ENCODE assay signal across 20 cellular contexts in genomic region chr1:81151300-81151699, GRCh38.
"Had no signal": no experiment of that assay in that cellular context is flagged by ENCODE, and none has a peak within 500 bp of the region (broad histone marks: within the 10 kb centered on the region; RNA-seq: fewer than 3 reads in every experiment).

No MANE protein-coding gene starts in this region.

- H3K27ac ChIP-seq: esophagus squamous epithelium, thyroid gland had no signal

- H3K27me3 Mint-ChIP-seq: activated CD4-positive, alpha-beta memory T cell treated with anti-CD3 and anti-CD28 coated beads, Interleukin-2, amount 10 ng/mL, durations not matched to agents 7 days and 5 days; activated T-helper 17 cell treated with anti-CD3 and anti-CD28 coated beads, Interleukin-2, amount 50 U/mL, for 72 hours; dendritic cell treated with granulocyte-macrophage colony-stimulating factor and Interleukin-4, amounts not matched to agents 40 ng/mL and 50 ng/mL, for 4 days had no signal

- H3K27me3 ChIP-seq: esophagus squamous epithelium, thyroid gland had no signal

- ATAC-seq: activated T-helper 17 cell treated with anti-CD3 and anti-CD28 coated beads, Interleukin-2, amount 50 U/mL, for 72 hours; left colon had no signal

- H3K36me3 ChIP-seq: esophagus squamous epithelium, thyroid gland had no signal

- H3K4me1 Mint-ChIP-seq: activated CD4-positive, alpha-beta memory T cell treated with anti-CD3 and anti-CD28 coated beads, Interleukin-2, amount 10 ng/mL, durations not matched to agents 7 days and 5 days; activated T-helper 17 cell treated with anti-CD3 and anti-CD28 coated beads, Interleukin-2, amount 50 U/mL, for 72 hours had no signal

- DNase-seq: activated CD4-positive, alpha-beta memory T cell treated with anti-CD3 and anti-CD28 coated beads, Interleukin-2, amount 10 ng/mL, durations not matched to agents 7 days and 5 days; activated CD4-positive, alpha-beta T cell treated with anti-CD3 and anti-CD28 coated beads for 48 hours; activated CD4-positive, CD25-positive, alpha-beta regulatory T cell; activated naive CD4-positive, alpha-beta T cell; activated T-cell treated with anti-CD3 and anti-CD28 coated beads, Interleukin-2, amount 50 U/mL, for 1 hour; anterior cingulate cortex; effector CD8-positive, alpha-beta T cell; esophagus squamous epithelium; foreskin melanocyte; glutamatergic neuron; hippocampal formation; left colon; midbrain; stimulated activated CD4-positive, alpha-beta T cell treated with anti-CD3 and anti-CD28 coated beads, Interleukin-2, amount 100 ng/mL, for 24 hours; stimulated activated naive CD4-positive, alpha-beta T cell treated with Interleukin-2 at 50 U/mL for 16 hours; T-helper 9 cell; thyroid gland had no signal

- H3K4me3 ChIP-seq: esophagus squamous epithelium, thyroid gland had no signal

- H3K4me3 Mint-ChIP-seq: activated CD4-positive, alpha-beta memory T cell treated with anti-CD3 and anti-CD28 coated beads, Interleukin-2, amount 10 ng/mL, durations not matched to agents 7 days and 5 days; activated T-helper 17 cell treated with anti-CD3 and anti-CD28 coated beads, Interleukin-2, amount 50 U/mL, for 72 hours; dendritic cell treated with granulocyte-macrophage colony-stimulating factor and Interleukin-4, amounts not matched to agents 40 ng/mL and 50 ng/mL, for 4 days; neural crest cell had no signal

- H3K27ac Mint-ChIP-seq: activated CD4-positive, alpha-beta memory T cell treated with anti-CD3 and anti-CD28 coated beads, Interleukin-2, amount 10 ng/mL, durations not matched to agents 7 days and 5 days; activated T-helper 17 cell treated with anti-CD3 and anti-CD28 coated beads, Interleukin-2, amount 50 U/mL, for 72 hours; dendritic cell treated with granulocyte-macrophage colony-stimulating factor and Interleukin-4, amounts not matched to agents 40 ng/mL and 50 ng/mL, for 4 days had no signal

- H3K4me1 ChIP-seq: esophagus squamous epithelium, thyroid gland had no signal

- H3K9me3 ChIP-seq: esophagus squamous epithelium, thyroid gland had no signal
